In genomic region chr10:110739811-110740271, GRCh38 we compare ENCODE assay signal across 13 cellular contexts.
DNase-seq lines count a peak whose midpoint lies in the region; ATAC-seq and TF ChIP-seq lines count a peak whose summit lies in the region.
"Had no signal": no experiment of that assay in that cellular context is flagged by ENCODE, and none has a peak within 500 bp of the region (broad histone marks: within the 10 kb centered on the region; RNA-seq: fewer than 3 reads in every experiment).

No MANE protein-coding gene starts in this region.

- no peak overlapping the region for H3K27ac ChIP-seq in CD4-positive, alpha-beta memory T cell (ENCODE audit: low read depth, low read length)
- no peak overlapping the region for H3K27ac ChIP-seq in WERI-Rb-1
- H3K27ac ChIP-seq: left lung had no signal

- H3K4me3 ChIP-seq in CD4-positive, alpha-beta memory T cell (ENCODE audit: low read length in 2 of 2): no peak overlapping the region
- H3K4me3 ChIP-seq in WERI-Rb-1 (ENCODE audit: low read depth, low read length): no peak overlapping the region
- H3K4me3 ChIP-seq: left lung had no signal

- no peak for TF ChIP-seq CTCF in WERI-Rb-1 (IDR thresholded peaks at IDR 0.05; ENCODE audit: low read depth, low read length)
- TF ChIP-seq CTCF in nephron progenitor cell (IDR thresholded peaks at IDR 0.05): no peak

- DNase-seq in CD4-positive, alpha-beta memory T cell: peak in 2 of 5 donors; percentile 23 to 24
- DNase-seq in LoVo (ENCODE audit: low spot score): peak; percentile 11
- peak; percentile 27 to 50 for DNase-seq in activated T-cell treated with anti-CD3 and anti-CD28 coated beads, Interleukin-2, amount 50 U/mL, for 72 hours
- DNase-seq in iris pigment epithelial cell (ENCODE audit: low read depth): peak; percentile 25
- no peak for DNase-seq in cortex of kidney (lab: John Stamatoyannopoulos, UW)
- no peak for DNase-seq in WERI-Rb-1
- DNase-seq in nephron progenitor cell: no peak
- DNase-seq in HT-29 (ENCODE audit: low spot score): no peak
- DNase-seq: effector memory CD4-positive, alpha-beta T cell; left lung; NCI-H226; stimulated activated naive CD4-positive, alpha-beta T cell had no signal

- intact Hi-C loops in CD4-positive, alpha-beta memory T cell (cut with micrococcal nuclease): no loop called here

- no peaks in the 10 kb centered on the region for H3K27me3 ChIP-seq in CD4-positive, alpha-beta memory T cell (ENCODE audit: insufficient read depth, low read length)
- H3K27me3 ChIP-seq in WERI-Rb-1 (ENCODE audit: insufficient read depth, low read depth, severe bottlenecking): no peaks in the 10 kb centered on the region

- peaks cover 6 to 8% of the 10 kb centered on the region in 2 donors for H3K27me3 Mint-ChIP-seq in CD4-positive, alpha-beta memory T cell
- peaks cover 11% of the 10 kb centered on the region for H3K27me3 Mint-ChIP-seq in activated T-cell treated with anti-CD3 and anti-CD28 coated beads, Interleukin-2, amount 50 U/mL, for 72 hours (ENCODE audit: low read depth)
- H3K27me3 Mint-ChIP-seq in nephron progenitor cell (ENCODE audit: low read depth, poor library complexity): peaks cover 7% of the 10 kb centered on the region

- H3K9me3 Mint-ChIP-seq in CD4-positive, alpha-beta memory T cell: no peaks in the 10 kb centered on the region
- no peaks in the 10 kb centered on the region for H3K9me3 Mint-ChIP-seq in activated T-cell treated with anti-CD3 and anti-CD28 coated beads, Interleukin-2, amount 50 U/mL, for 72 hours
- H3K9me3 Mint-ChIP-seq in nephron progenitor cell: no peaks in the 10 kb centered on the region

- H3K4me1 ChIP-seq in CD4-positive, alpha-beta memory T cell (ENCODE audit: insufficient read depth, low read length): peaks cover 37% of the 10 kb centered on the region
- H3K4me1 ChIP-seq: left lung had no signal

- ATAC-seq in activated T-cell treated with anti-CD3 and anti-CD28 coated beads, Interleukin-2, amount 50 U/mL, for 72 hours (replicated peaks in 1 of 2): peak; percentile 81 to 85
- ATAC-seq: left lung, Panc1 had no signal

- no peaks in the 10 kb centered on the region for H3K36me3 Mint-ChIP-seq in CD4-positive, alpha-beta memory T cell
- H3K36me3 Mint-ChIP-seq in activated T-cell treated with anti-CD3 and anti-CD28 coated beads, Interleukin-2, amount 50 U/mL, for 72 hours (ENCODE audit: insufficient read depth in 2 of 2): no peaks in the 10 kb centered on the region
- H3K36me3 Mint-ChIP-seq in nephron progenitor cell (ENCODE audit: low read depth): no peaks in the 10 kb centered on the region

- H3K27ac Mint-ChIP-seq in CD4-positive, alpha-beta memory T cell: peak overlapping the region; percentile 19 to 86 (median 77)
- no peak overlapping the region for H3K27ac Mint-ChIP-seq in activated T-cell treated with anti-CD3 and anti-CD28 coated beads, Interleukin-2, amount 50 U/mL, for 72 hours
- no peak overlapping the region for H3K27ac Mint-ChIP-seq in nephron progenitor cell

- H3K4me3 Mint-ChIP-seq in CD4-positive, alpha-beta memory T cell: peak overlapping the region in 7 of 8 donors; percentile 18 to 72 (median 32)
- peak overlapping the region; percentile 3 to 23 for H3K4me3 Mint-ChIP-seq in activated T-cell treated with anti-CD3 and anti-CD28 coated beads, Interleukin-2, amount 50 U/mL, for 72 hours
- no peak overlapping the region for H3K4me3 Mint-ChIP-seq in nephron progenitor cell

- POLR2A ChIA-PET in CD4-positive, alpha-beta memory T cell (lab: Charles Lee; ENCODE audit: partially characterized antibody): interaction anchor here (1.0 to 1.6 kb wide), 2 partner anchors 134 to 157 kb away, joined by 3 to 5 read pairs; no protein-coding TSS in a partner anchor

- H3K9me3 ChIP-seq in CD4-positive, alpha-beta memory T cell (ENCODE audit: control insufficient read depth in 1 of 2, low read length in 2 of 2): no peaks in the 10 kb centered on the region
- no peaks in the 10 kb centered on the region for H3K9me3 ChIP-seq in WERI-Rb-1 (ENCODE audit: severe bottlenecking)
- H3K9me3 ChIP-seq: left lung had no signal

- H3K4me1 Mint-ChIP-seq in CD4-positive, alpha-beta memory T cell: peaks cover 33 to 51% (median 42%) of the 10 kb centered on the region in 4 donors
- peaks cover 60% of the 10 kb centered on the region for H3K4me1 Mint-ChIP-seq in activated T-cell treated with anti-CD3 and anti-CD28 coated beads, Interleukin-2, amount 50 U/mL, for 72 hours (ENCODE audit: low read depth)
- peaks cover 15% of the 10 kb centered on the region for H3K4me1 Mint-ChIP-seq in nephron progenitor cell

- CTCF ChIA-PET in CD4-positive, alpha-beta memory T cell (lab: Charles Lee; ENCODE audit: partially characterized antibody): interaction anchor here (1.1 to 1.6 kb wide), 4 partner anchors 8 to 154 kb away, joined by 3 to 4 read pairs (median 3); no protein-coding TSS in a partner anchor

- no peaks in the 10 kb centered on the region for H3K36me3 ChIP-seq in CD4-positive, alpha-beta memory T cell (ENCODE audit: insufficient read depth, low read length)
- H3K36me3 ChIP-seq in WERI-Rb-1: no peaks in the 10 kb centered on the region
- H3K36me3 ChIP-seq: left lung had no signal

Comparison
In these comparisons a context has a peak if more than half of its experiments do, and no peak if none do; other contexts are left out.
1. DNase-seq: peak in LoVo (single experiment), activated T-cell treated with anti-CD3 and anti-CD28 coated beads, Interleukin-2, amount 50 U/mL, for 72 hours (2 of 2) and iris pigment epithelial cell (single experiment); none in cortex of kidney (single experiment), WERI-Rb-1 (single experiment), nephron progenitor cell (single experiment) and HT-29 (single experiment).
2. H3K27ac Mint-ChIP-seq: peak in CD4-positive, alpha-beta memory T cell (7 of 7); none in activated T-cell treated with anti-CD3 and anti-CD28 coated beads, Interleukin-2, amount 50 U/mL, for 72 hours (single experiment) and nephron progenitor cell (single experiment).